Comparison of ENCODE assay signal across 8 cellular contexts in genomic region chr2:168455692-168456525, GRCh38. TPM values are rescaled to one million over a fixed set of nuclear protein-coding genes. Genes with fewer than 3 reads are reported as not detected.
A peak's percentile ranks its signal among the peaks of the same experiment; 100 is the strongest.
DNase-seq lines count a peak whose midpoint lies in the region; ATAC-seq, FAIRE-seq and TF ChIP-seq lines count a peak whose summit lies in the region.

A gene with protein sequence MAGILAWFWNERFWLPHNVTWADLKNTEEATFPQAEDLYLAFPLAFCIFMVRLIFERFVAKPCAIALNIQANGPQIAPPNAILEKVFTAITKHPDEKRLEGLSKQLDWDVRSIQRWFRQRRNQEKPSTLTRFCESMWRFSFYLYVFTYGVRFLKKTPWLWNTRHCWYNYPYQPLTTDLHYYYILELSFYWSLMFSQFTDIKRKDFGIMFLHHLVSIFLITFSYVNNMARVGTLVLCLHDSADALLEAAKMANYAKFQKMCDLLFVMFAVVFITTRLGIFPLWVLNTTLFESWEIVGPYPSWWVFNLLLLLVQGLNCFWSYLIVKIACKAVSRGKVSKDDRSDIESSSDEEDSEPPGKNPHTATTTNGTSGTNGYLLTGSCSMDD (plus strand): TSS chr2:168456272. CDS start chr2:168456449, 177 bp downstream.

- ATAC-seq in HG02623 (IDR thresholded peaks at IDR 0.05; ENCODE audit: unreplicated experiment): peak; percentile 93

- no peaks in the 10 kb centered on the region for H3K9me2 ChIP-seq in hepatocyte (replicated peaks; ENCODE audit: insufficient read depth)

- in situ Hi-C loops in astrocyte of the cerebellum (cut with HindIII; ENCODE audit: low sequenced_read_pairs): loop anchor here (5.0 kb wide), 1 partner anchor 81 kb away; no protein-coding TSS in a partner anchor

- H3K9me3 ChIP-seq in hepatocyte (ENCODE audit: low read depth) (no peaks in the 10 kb centered on the region), vagina (no peaks in the 10 kb centered on the region)

- peaks cover 47% of the 10 kb centered on the region for H3K79me2 ChIP-seq in hepatocyte

- 3% methylated on average over 52 of the region's 70 CpGs for WGBS in hepatocyte (ENCODE audit: low lambda C conversion rate, missing lambda C conversion rate)

- H3K4me2 ChIP-seq in hepatocyte: peak within 1 kb of the TSS; percentile 90

- intact Hi-C loops in T-helper 2 cell treated with Interferon-gamma antibody and Interleukin-4, amounts not matched to agents 100 ng/mL and 5 ng/mL, for 36 hours (cut with micrococcal nuclease): loop anchor here (1.0 to 10.0 kb wide), 7 partner anchors 23 to 906 kb away; partner anchors contain the start of genes LRP2 and SPC25
- intact Hi-C loops in vagina (cut with DNase I): loop anchor here (5.0 to 10.0 kb wide), 2 partner anchors 71 to 169 kb away; no protein-coding TSS in a partner anchor

- DNase-seq in GM12892 (ENCODE audit: insufficient read length): peak; percentile 88
- DNase-seq in NCI-H1105 (lab: John Stamatoyannopoulos, UW): peak; percentile 77
- DNase-seq in astrocyte of the cerebellum (ENCODE audit: low read depth): peak; percentile 83
- DNase-seq in hepatocyte (ENCODE audit: low spot score): peak; percentile 97
- DNase-seq in renal cortical epithelial cell (ENCODE audit: low read depth): peak; percentile 78
- no peak for DNase-seq in vagina (ENCODE audit: extremely low spot score in 2 of 2)

- TF ChIP-seq POLR2A in GM12892 (IDR thresholded peaks at IDR 0.05; ENCODE audit: low read depth, low read length): peak; percentile 95
- peak in 1 of 2 donors; percentile 76 for TF ChIP-seq POLR2A in vagina (IDR thresholded peaks at IDR 0.05)

- H4K20me1 ChIP-seq in hepatocyte (ENCODE audit: insufficient read depth, poor library complexity, severe bottlenecking): peaks cover 30% of the 10 kb centered on the region

- H3K4me1 ChIP-seq in hepatocyte (ENCODE audit: insufficient read depth) (peaks cover 16% of the 10 kb centered on the region), vagina (peaks cover 32% of the 10 kb centered on the region)

- FAIRE-seq in GM12892 (lab: Jason Lieb, UNC): peak; percentile 93

- H3K27me3 ChIP-seq in hepatocyte (no peaks in the 10 kb centered on the region), vagina (no peaks in the 10 kb centered on the region)

- H2AFZ ChIP-seq in hepatocyte: peak within 1 kb of the TSS; percentile 92

- TF ChIP-seq CTCF in astrocyte of the cerebellum (IDR thresholded peaks at IDR 0.05; ENCODE audit: low read depth, low read length, missing control alignments) (no peak), hepatocyte (IDR thresholded peaks at IDR 0.05; ENCODE audit: poor library complexity) (no peak), vagina (IDR thresholded peaks at IDR 0.05) (no peak)

- H3K4me3 ChIP-seq in astrocyte of the cerebellum (ENCODE audit: low read depth, low read length): peak within 1 kb of the TSS; percentile 88
- H3K4me3 ChIP-seq in hepatocyte: peak within 1 kb of the TSS; percentile 69
- peak within 1 kb of the TSS; percentile 66 to 99 for H3K4me3 ChIP-seq in vagina

- H3K36me3 ChIP-seq in hepatocyte (replicated peaks; ENCODE audit: insufficient read depth, low read depth) (no peaks in the 10 kb centered on the region), vagina (no peaks in the 10 kb centered on the region)

- peak within 1 kb of the TSS; percentile 96 for H3K27ac ChIP-seq in hepatocyte
- peak within 1 kb of the TSS; percentile 89 for H3K27ac ChIP-seq in vagina

RNA-seq across cellular contexts. Expression of the gene that starts here (rescaled TPM):
- polyA plus RNA-seq in GM12892 (2012; ENCODE audit: missing spikeins): 9.1 TPM
- 16.2 and 16.8 TPM in 2 replicates for total RNA-seq in T-helper 2 cell treated with Interferon-gamma antibody and Interleukin-4, amounts not matched to agents 100 ng/mL and 5 ng/mL, for 36 hours
- total RNA-seq in hepatocyte (97.9 and 99.1 TPM in 2 replicates), renal cortical epithelial cell (13.9 and 19.7 TPM in 2 replicates), vagina (27.7 TPM)
- 32.7 and 40.9 TPM in 2 replicates for polyA plus RNA-seq in hepatocyte

Comparison
In these comparisons a context has a peak if more than half of its experiments do, and no peak if none do; other contexts are left out.
1. DNase-seq: peak in GM12892 (single experiment), NCI-H1105 (single experiment), astrocyte of the cerebellum (single experiment), hepatocyte (single experiment) and renal cortical epithelial cell (single experiment); none in vagina (0 of 2).
2. Peak in every context shown above with its lines, with median percentiles within 50 percentile points of each other: H3K4me3 ChIP-seq.